17 cellular contexts compared by ENCODE assay signal in genomic region chr21:25191141-25191540, GRCh38.
DNase-seq lines count a peak whose midpoint lies in the region; ATAC-seq lines count a peak whose summit lies in the region.
"Had no signal": no experiment of that assay in that cellular context is flagged by ENCODE, and none has a peak within 500 bp of the region (broad histone marks: within the 10 kb centered on the region; RNA-seq: fewer than 3 reads in every experiment).

No MANE protein-coding gene starts in this region.

- H4K20me1 ChIP-seq in Karpas-422 (ENCODE audit: insufficient read depth, low read depth, low read length): no peaks in the 10 kb centered on the region

- H3K9ac ChIP-seq in Karpas-422 (ENCODE audit: low read length): no peak overlapping the region

- H3K27ac Mint-ChIP-seq in stimulated activated memory B cell treated with anti-CD40 and anti-IgM and Interleukin-4, amounts not matched to agents 10 μg/mL and 1 μg/mL and 100 μg/mL, for 72 hours: peak overlapping the region; percentile 71
- no peak overlapping the region for H3K27ac Mint-ChIP-seq in activated CD4-positive, alpha-beta T cell treated with anti-CD3 and anti-CD28 coated beads, Interleukin-2, amount 10 ng/mL, durations not matched to agents 24 days and 14 days
- H3K27ac Mint-ChIP-seq: activated naive CD8-positive, alpha-beta T cell treated with anti-CD3 and anti-CD28 coated beads, Interleukin-2, amount 50 U/mL, for 24 hours had no signal

- H3K9me3 Mint-ChIP-seq in stimulated activated memory B cell treated with anti-CD40 and anti-IgM and Interleukin-4, amounts not matched to agents 10 μg/mL and 1 μg/mL and 100 μg/mL, for 72 hours: peaks cover 2% of the 10 kb centered on the region
- H3K9me3 Mint-ChIP-seq in activated CD4-positive, alpha-beta T cell treated with anti-CD3 and anti-CD28 coated beads, Interleukin-2, amount 10 ng/mL, durations not matched to agents 24 days and 14 days: no peaks in the 10 kb centered on the region
- H3K9me3 Mint-ChIP-seq: activated naive CD8-positive, alpha-beta T cell treated with anti-CD3 and anti-CD28 coated beads, Interleukin-2, amount 50 U/mL, for 24 hours had no signal

- no peaks in the 10 kb centered on the region for H3K9me2 ChIP-seq in Karpas-422 (replicated peaks; ENCODE audit: insufficient read depth, low read length)

- no peaks in the 10 kb centered on the region for H3K27me3 ChIP-seq in Karpas-422 (ENCODE audit: low read length)
- H3K27me3 ChIP-seq: esophagus squamous epithelium, tibial nerve had no signal

- ATAC-seq in GM18873 (IDR thresholded peaks at IDR 0.05; ENCODE audit: low FRiP score, unreplicated experiment): peak; percentile 61
- ATAC-seq in GM21737 (IDR thresholded peaks at IDR 0.05; ENCODE audit: unreplicated experiment): peak; percentile 35
- ATAC-seq in HG03175 (IDR thresholded peaks at IDR 0.05; ENCODE audit: unreplicated experiment): peak; percentile 55
- ATAC-seq in stimulated activated memory B cell treated with anti-CD40 and anti-IgM and Interleukin-4, amounts not matched to agents 10 μg/mL and 1 μg/mL and 100 μg/mL, for 72 hours: peak; percentile 57
- ATAC-seq: activated naive CD8-positive, alpha-beta T cell treated with anti-CD3 and anti-CD28 coated beads, Interleukin-2, amount 50 U/mL, for 24 hours had no signal

- H3K36me3 Mint-ChIP-seq in stimulated activated memory B cell treated with anti-CD40 and anti-IgM and Interleukin-4, amounts not matched to agents 10 μg/mL and 1 μg/mL and 100 μg/mL, for 72 hours: peaks cover 5% of the 10 kb centered on the region
- H3K36me3 Mint-ChIP-seq in activated CD4-positive, alpha-beta T cell treated with anti-CD3 and anti-CD28 coated beads, Interleukin-2, amount 10 ng/mL, durations not matched to agents 24 days and 14 days (ENCODE audit: low read depth): no peaks in the 10 kb centered on the region

- H3K4me2 ChIP-seq in Karpas-422 (ENCODE audit: low read depth, low read length, poor library complexity, severe bottlenecking): no peak overlapping the region

- intact Hi-C loops in activated CD4-positive, alpha-beta T cell treated with anti-CD3 and anti-CD28 coated beads, Interleukin-2, amount 10 ng/mL, durations not matched to agents 24 days and 14 days (cut with micrococcal nuclease): no loop called here

- H3K4me1 Mint-ChIP-seq in stimulated activated memory B cell treated with anti-CD40 and anti-IgM and Interleukin-4, amounts not matched to agents 10 μg/mL and 1 μg/mL and 100 μg/mL, for 72 hours: peaks cover 43% of the 10 kb centered on the region
- no peaks in the 10 kb centered on the region for H3K4me1 Mint-ChIP-seq in activated CD4-positive, alpha-beta T cell treated with anti-CD3 and anti-CD28 coated beads, Interleukin-2, amount 10 ng/mL, durations not matched to agents 24 days and 14 days

- no peaks in the 10 kb centered on the region for H3K79me2 ChIP-seq in Karpas-422 (ENCODE audit: low read length)

- no peak for DNase-seq in dedifferentiated amniotic fluid mesenchymal stem cell (ENCODE audit: extremely low spot score)
- DNase-seq in Karpas-422: no peak
- DNase-seq in activated effector memory CD4-positive, alpha-beta T cell treated with anti-CD3 and anti-CD28 coated beads, Interleukin-2, amount 50 U/mL, for 16 hours: no peak
- no peak for DNase-seq in activated CD4-positive, alpha-beta T cell treated with anti-CD3 and anti-CD28 coated beads, Interleukin-2, amount 10 ng/mL, durations not matched to agents 24 days and 14 days
- DNase-seq: activated naive CD8-positive, alpha-beta T cell treated with anti-CD3 and anti-CD28 coated beads, Interleukin-2, amount 50 U/mL, for 24 hours; esophagus squamous epithelium; NCI-H510A treated with DMSO at 0.1 percent for 48 hours; RPMI8226; T-helper 9 cell had no signal

- H2AFZ ChIP-seq in Karpas-422 (ENCODE audit: low read length): no peak overlapping the region

- peaks cover 8% of the 10 kb centered on the region for H3K4me1 ChIP-seq in Karpas-422 (ENCODE audit: low read length)
- H3K4me1 ChIP-seq: HAP-1, tibial nerve had no signal

- H3K4me3 Mint-ChIP-seq in stimulated activated memory B cell treated with anti-CD40 and anti-IgM and Interleukin-4, amounts not matched to agents 10 μg/mL and 1 μg/mL and 100 μg/mL, for 72 hours: no peak overlapping the region
- H3K4me3 Mint-ChIP-seq in activated CD4-positive, alpha-beta T cell treated with anti-CD3 and anti-CD28 coated beads, Interleukin-2, amount 10 ng/mL, durations not matched to agents 24 days and 14 days: no peak overlapping the region
- H3K4me3 Mint-ChIP-seq: activated naive CD8-positive, alpha-beta T cell treated with anti-CD3 and anti-CD28 coated beads, Interleukin-2, amount 50 U/mL, for 24 hours had no signal

- H3K9me3 ChIP-seq in Karpas-422 (ENCODE audit: low read length): 0 out of 2 replicates have a peak, but pooled peaks cover 12% of the 10 kb centered on the region
- H3K9me3 ChIP-seq: esophagus squamous epithelium, HAP-1, tibial nerve had no signal

- H3K36me3 ChIP-seq in Karpas-422 (ENCODE audit: insufficient read depth, low read length): no peaks in the 10 kb centered on the region
- H3K36me3 ChIP-seq: esophagus squamous epithelium, HAP-1, tibial nerve had no signal

- no peak overlapping the region for H3K4me3 ChIP-seq in Karpas-422 (ENCODE audit: low read length)
- H3K4me3 ChIP-seq: esophagus squamous epithelium, HAP-1, lung, skin epidermis, tibial nerve had no signal

- H3K27ac ChIP-seq in Karpas-422 (ENCODE audit: low read length): no peak overlapping the region
- H3K27ac ChIP-seq: esophagus squamous epithelium, skin epidermis, tibial nerve had no signal

- no peaks in the 10 kb centered on the region for H3K27me3 Mint-ChIP-seq in stimulated activated memory B cell treated with anti-CD40 and anti-IgM and Interleukin-4, amounts not matched to agents 10 μg/mL and 1 μg/mL and 100 μg/mL, for 72 hours
- H3K27me3 Mint-ChIP-seq in activated CD4-positive, alpha-beta T cell treated with anti-CD3 and anti-CD28 coated beads, Interleukin-2, amount 10 ng/mL, durations not matched to agents 24 days and 14 days: no peaks in the 10 kb centered on the region
- H3K27me3 Mint-ChIP-seq: activated naive CD8-positive, alpha-beta T cell treated with anti-CD3 and anti-CD28 coated beads, Interleukin-2, amount 50 U/mL, for 24 hours had no signal
